15 cellular contexts compared by ENCODE assay signal in genomic region chr15:41630616-41631218, GRCh38.
"Had no signal": no experiment of that assay in that cellular context is flagged by ENCODE, and none has a peak within 500 bp of the region (broad histone marks: within the 10 kb centered on the region; RNA-seq: fewer than 3 reads in every experiment).

No MANE protein-coding gene starts in this region.

- H3K4me3 Mint-ChIP-seq: activated naive CD8-positive, alpha-beta T cell treated with anti-CD3 and anti-CD28 coated beads, Interleukin-2, amount 10 ng/mL, durations not matched to agents 7 days and 5 days; activated T-helper 1 cell treated with anti-CD3 and anti-CD28 coated beads, Interleukin-12 subunit alpha, Interleukin-12 subunit beta, Interleukin-2, Interleukin-4 antibody, amounts not matched to agents 30 ng/mL and 10 ng/mL and 1 ng/mL, durations not matched to agents 14 hours and 24 hours and 36 hours; neural crest cell had no signal

- ATAC-seq: upper lobe of right lung had no signal

- H3K4me3 ChIP-seq: sigmoid colon, stomach, testis, upper lobe of right lung had no signal

- H3K27me3 Mint-ChIP-seq: activated naive CD8-positive, alpha-beta T cell treated with anti-CD3 and anti-CD28 coated beads, Interleukin-2, amount 10 ng/mL, durations not matched to agents 7 days and 5 days had no signal

- H3K27ac ChIP-seq: sigmoid colon, stomach, upper lobe of right lung had no signal

- DNase-seq: activated CD4-positive, alpha-beta T cell treated with anti-CD3 and anti-CD28 coated beads, Interleukin-2, amount 50 U/mL, for 1 hour; activated naive CD8-positive, alpha-beta T cell treated with anti-CD3 and anti-CD28 coated beads, Interleukin-2, amount 10 ng/mL, durations not matched to agents 7 days and 5 days; aorta; effector CD8-positive, alpha-beta T cell; foreskin fibroblast; hypothalamus; kidney; sigmoid colon; stimulated activated CD4-positive, alpha-beta T cell treated with anti-CD3 and anti-CD28 coated beads, Interleukin-1b, Interleukin-23, amount 100 ng/mL, for 48 hours; stomach; T-helper 2 cell; testis; upper lobe of right lung had no signal

- H3K9me3 ChIP-seq: sigmoid colon, stomach, testis, upper lobe of right lung had no signal

- H3K9me3 Mint-ChIP-seq: activated naive CD8-positive, alpha-beta T cell treated with anti-CD3 and anti-CD28 coated beads, Interleukin-2, amount 10 ng/mL, durations not matched to agents 7 days and 5 days; activated T-helper 1 cell treated with anti-CD3 and anti-CD28 coated beads, Interleukin-12 subunit alpha, Interleukin-12 subunit beta, Interleukin-2, Interleukin-4 antibody, amounts not matched to agents 30 ng/mL and 10 ng/mL and 1 ng/mL, durations not matched to agents 14 hours and 24 hours and 36 hours; neural crest cell had no signal

- H3K4me1 ChIP-seq: sigmoid colon, upper lobe of right lung had no signal

- H3K27ac Mint-ChIP-seq: activated naive CD8-positive, alpha-beta T cell treated with anti-CD3 and anti-CD28 coated beads, Interleukin-2, amount 10 ng/mL, durations not matched to agents 7 days and 5 days; activated T-helper 1 cell treated with anti-CD3 and anti-CD28 coated beads, Interleukin-12 subunit alpha, Interleukin-12 subunit beta, Interleukin-2, Interleukin-4 antibody, amounts not matched to agents 30 ng/mL and 10 ng/mL and 1 ng/mL, durations not matched to agents 14 hours and 24 hours and 36 hours had no signal

- H3K36me3 ChIP-seq: sigmoid colon, stomach, upper lobe of right lung had no signal

- H3K27me3 ChIP-seq: sigmoid colon, stomach, testis, upper lobe of right lung had no signal
